ENCODE assay signal across 11 cellular contexts in genomic region chr12:68222336-68222735, GRCh38. TPM values are rescaled to one million over a fixed set of nuclear protein-coding genes. Genes with fewer than 3 reads are reported as not detected.
A peak's percentile ranks its signal among the peaks of the same experiment; 100 is the strongest.
DNase-seq lines count a peak whose midpoint lies in the region; ATAC-seq, FAIRE-seq and TF ChIP-seq lines count a peak whose summit lies in the region.
"Had no signal": no experiment of that assay in that cellular context is flagged by ENCODE, and none has a peak within 500 bp of the region (broad histone marks: within the 10 kb centered on the region; RNA-seq: fewer than 3 reads in every experiment).

No MANE protein-coding gene starts in this region.

- in situ Hi-C loops in HepG2 (cut with HindIII; ENCODE audit: extremely low pct_ligation_motif_present, low pct_unique_long_range_greater_than_20kb): loop anchor here (5.0 kb wide), 1 partner anchor 90 kb away; no protein-coding TSS in a partner anchor

- no peak for TF ChIP-seq CTCF in HepG2 (CRISPR knock-in tag; IDR thresholded peaks at IDR 0.05)
- TF ChIP-seq CTCF in right lobe of liver (IDR thresholded peaks at IDR 0.05): no peak

- H3K27me3 ChIP-seq in HepG2 (ENCODE audit: control insufficient read depth in 1 of 2, insufficient read depth in 2 of 2, low read length in 2 of 2) (peaks cover 0 to 6% of the 10 kb centered on the region in 2 experiments; a peak in 1 of 5 replicates), right lobe of liver (no peaks in the 10 kb centered on the region)

- ATAC-seq in HepG2 (no peak), right lobe of liver (no peak)

- H3K27ac ChIP-seq in HepG2 (ENCODE audit: extremely low read length, insufficient read depth, low read length): no peak overlapping the region
- no peak overlapping the region for H3K27ac ChIP-seq in right lobe of liver
- H3K27ac ChIP-seq: C4-2B, HL-60 had no signal

- H3K4me3 ChIP-seq in HepG2 (replicated peaks in 1 of 3; ENCODE audit: insufficient read depth in 1 of 3, low read depth in 2 of 3, low read length in 3 of 3): no peak overlapping the region
- H3K4me3 ChIP-seq in right lobe of liver: no peak overlapping the region

- no peaks in the 10 kb centered on the region for H3K4me1 ChIP-seq in HepG2 (ENCODE audit: insufficient read depth, low read length)
- H3K4me1 ChIP-seq in right lobe of liver: no peaks in the 10 kb centered on the region

- peak overlapping the region; percentile 54 for H2AFZ ChIP-seq in HepG2 (ENCODE audit: low read length)

- TF ChIP-seq EP300 in HepG2 (IDR thresholded peaks at IDR 0.05; ENCODE audit: low read depth in 2 of 2, low read length in 2 of 2) (no peak), HepG2 (CRISPR knock-in tag; IDR thresholded peaks at IDR 0.05; ENCODE audit: borderline replicate concordance) (no peak)

- 10% methylated on average over 5 of the region's 6 CpGs for WGBS in HepG2 (ENCODE audit: low lambda C conversion rate)
- 47% methylated on average over 5 of the region's 6 CpGs for WGBS in right lobe of liver (ENCODE audit: insufficient coverage, low coverage, low lambda C conversion rate, missing lambda C conversion rate)

- CTCF ChIA-PET in HepG2 (lab: Yijun Ruan, JAX; ENCODE audit: low intra/inter-chr PET ratio, low total read pairs): interaction anchor here (2.3 kb wide), 1 partner anchor 95 kb away, joined by 36 read pairs; no protein-coding TSS in a partner anchor

- no peak overlapping the region for H3K9ac ChIP-seq in HepG2 (ENCODE audit: insufficient read depth, low read depth, low read length)

- no peaks in the 10 kb centered on the region for H4K20me1 ChIP-seq in HepG2 (ENCODE audit: insufficient read depth, low read length)

- H3K4me2 ChIP-seq in HepG2 (ENCODE audit: low read depth, low read length): no peak overlapping the region

- DNase-seq in HepG2 (ENCODE audit: low spot score): no peak
- no peak for DNase-seq in right lobe of liver
- peak; percentile 87 for DNase-seq in NCI-H69 (lab: John Stamatoyannopoulos, UW)
- peak; percentile 23 for DNase-seq in dermis blood vessel endothelial cell
- no peak for DNase-seq in anterior cingulate cortex (lab: John Stamatoyannopoulos, UW)
- DNase-seq in cortex of kidney (lab: John Stamatoyannopoulos, UW): no peak
- no peak for DNase-seq in NAMALWA (ENCODE audit: low spot score)
- DNase-seq in NCI-H510A (lab: John Stamatoyannopoulos, UW): no peak
- DNase-seq: nephron progenitor cell had no signal

- TF ChIP-seq RAD21 in HepG2 (CRISPR knock-in tag; IDR thresholded peaks at IDR 0.05): no peak

- no TSS peak for BruUV-seq in HepG2 (replicated peaks; lab: Mats Ljungman, UMichigan)

- H3K9me3 ChIP-seq in HepG2 (ENCODE audit: low read length): no peaks in the 10 kb centered on the region
- H3K9me3 ChIP-seq in right lobe of liver: no peaks in the 10 kb centered on the region

- POLR2A ChIA-PET in HepG2 (lab: Yijun Ruan, JAX): no interaction called here

- intact Hi-C loops in HepG2 (cut with micrococcal nuclease; ENCODE audit: unreplicated experiment) (no loop called here), right lobe of liver (cut with DNase I) (no loop called here)

- H3K36me3 ChIP-seq in HepG2 (replicated peaks in 1 of 2; ENCODE audit: control insufficient read depth in 1 of 2, insufficient read depth in 2 of 2, low read length in 2 of 2) (no peaks in the 10 kb centered on the region), right lobe of liver (no peaks in the 10 kb centered on the region)

- FAIRE-seq in HepG2 (lab: Jason Lieb, UNC): no peak

- no peaks in the 10 kb centered on the region for H3K79me2 ChIP-seq in HepG2 (ENCODE audit: insufficient read depth, low read length)

- TF ChIP-seq POLR2A in HepG2 (IDR thresholded peaks at IDR 0.05; ENCODE audit: insufficient read depth in 1 of 2, low read depth in 2 of 2, low read length in 2 of 2): no peak
- TF ChIP-seq POLR2A in right lobe of liver (IDR thresholded peaks at IDR 0.05): no peak

TF ChIP-seq in HepG2, 621 proteins besides CTCF, POLR2A, EP300 and RAD21:
- TF ChIP-seq CHD2 (IDR thresholded peaks at IDR 0.05; ENCODE audit: low read depth, low read length) (no peak), CEBPB (IDR thresholded peaks at IDR 0.05; ENCODE audit: borderline replicate concordance, low read depth, low read length) (peak; percentile 40; the same call in 1 of the 2 replicates)

RNA-seq across cellular contexts. Expression of gene IL26, which starts 3.3 kb away (rescaled TPM):
- not detected in 2 replicates for total RNA-seq in HepG2 (2016; rRNA removed; fragmentation: Illumina TruSeq; extraction: Trizol)
- not detected in 2 replicates for total RNA-seq in HepG2 (2016; cell fraction: cytosol; rRNA removed; fragmentation: Illumina TruSeq; extraction: Trizol; ENCODE audit: low read depth)
- total RNA-seq in HepG2 (2016; cell fraction: insoluble cytoplasmic fraction; rRNA removed; fragmentation: Illumina TruSeq; extraction: Trizol): not detected in 2 replicates
- not detected in 2 replicates for total RNA-seq in HepG2 (2016; cell fraction: membrane; rRNA removed; fragmentation: Illumina TruSeq; extraction: Trizol)
- total RNA-seq in HepG2 (2016; cell fraction: nucleus; rRNA removed; fragmentation: Illumina TruSeq; extraction: Trizol): not detected in 2 replicates
- polyA plus RNA-seq in HepG2 (2011; rRNA removed): not detected in 2 replicates
- not detected in 2 replicates for polyA plus RNA-seq in HepG2 (2011; cell fraction: cytosol; rRNA removed)
- not detected in 2 replicates for polyA plus RNA-seq in HepG2 (2011; cell fraction: nucleus; rRNA removed)
- polyA plus RNA-seq in HepG2 (2012): not detected in 2 replicates
- not detected in 2 replicates for polyA plus RNA-seq in HepG2 (2016; cell fraction: cytosol; fragmentation: Illumina TruSeq; extraction: Trizol; ENCODE audit: low read depth)
- polyA plus RNA-seq in HepG2 (2016; cell fraction: insoluble cytoplasmic fraction; fragmentation: Illumina TruSeq; extraction: Trizol; ENCODE audit: low read depth): not detected in 2 replicates
- polyA plus RNA-seq in HepG2 (2016; cell fraction: membrane; fragmentation: Illumina TruSeq; extraction: Trizol; ENCODE audit: low read depth): not detected in 2 replicates
- not detected in 2 replicates for polyA plus RNA-seq in HepG2 (2016; cell fraction: nucleus; fragmentation: Illumina TruSeq; extraction: Trizol; ENCODE audit: insufficient read depth, low read depth)
- polyA minus RNA-seq in HepG2 (2011; rRNA and poly(A)+ RNA removed; ENCODE audit: low replicate concordance): not detected in 2 replicates
- polyA minus RNA-seq in HepG2 (2011; cell fraction: cytosol; rRNA and poly(A)+ RNA removed): not detected in 2 replicates
- polyA minus RNA-seq in HepG2 (2011; cell fraction: nucleus; rRNA and poly(A)+ RNA removed): not detected in 2 replicates
- not detected for total RNA-seq in right lobe of liver
- total RNA-seq in dermis blood vessel endothelial cell: not detected in 2 replicates

RNA-seq across cellular contexts. Expression of gene IL22, which starts 31.1 kb away (rescaled TPM):
- total RNA-seq in HepG2 (2016; rRNA removed; fragmentation: Illumina TruSeq; extraction: Trizol) (not detected in 2 replicates), right lobe of liver (not detected), dermis blood vessel endothelial cell (not detected in 2 replicates)
- not detected in 2 replicates for total RNA-seq in HepG2 (2016; cell fraction: cytosol; rRNA removed; fragmentation: Illumina TruSeq; extraction: Trizol; ENCODE audit: low read depth)
- total RNA-seq in HepG2 (2016; cell fraction: insoluble cytoplasmic fraction; rRNA removed; fragmentation: Illumina TruSeq; extraction: Trizol): not detected in 2 replicates
- not detected in 2 replicates for total RNA-seq in HepG2 (2016; cell fraction: membrane; rRNA removed; fragmentation: Illumina TruSeq; extraction: Trizol)
- total RNA-seq in HepG2 (2016; cell fraction: nucleus; rRNA removed; fragmentation: Illumina TruSeq; extraction: Trizol): not detected in 2 replicates
- polyA plus RNA-seq in HepG2 (2011; rRNA removed): not detected in 2 replicates
- not detected in 2 replicates for polyA plus RNA-seq in HepG2 (2011; cell fraction: cytosol; rRNA removed)
- not detected in 2 replicates for polyA plus RNA-seq in HepG2 (2011; cell fraction: nucleus; rRNA removed)
- not detected in 2 replicates for polyA plus RNA-seq in HepG2 (2012)
- not detected in 2 replicates for polyA plus RNA-seq in HepG2 (2016; cell fraction: cytosol; fragmentation: Illumina TruSeq; extraction: Trizol; ENCODE audit: low read depth)
- not detected in 2 replicates for polyA plus RNA-seq in HepG2 (2016; cell fraction: insoluble cytoplasmic fraction; fragmentation: Illumina TruSeq; extraction: Trizol; ENCODE audit: low read depth)
- not detected in 2 replicates for polyA plus RNA-seq in HepG2 (2016; cell fraction: membrane; fragmentation: Illumina TruSeq; extraction: Trizol; ENCODE audit: low read depth)
- not detected in 2 replicates for polyA plus RNA-seq in HepG2 (2016; cell fraction: nucleus; fragmentation: Illumina TruSeq; extraction: Trizol; ENCODE audit: insufficient read depth, low read depth)
- polyA minus RNA-seq in HepG2 (2011; rRNA and poly(A)+ RNA removed; ENCODE audit: low replicate concordance): not detected in 2 replicates
- not detected in 2 replicates for polyA minus RNA-seq in HepG2 (2011; cell fraction: cytosol; rRNA and poly(A)+ RNA removed)
- not detected in 2 replicates for polyA minus RNA-seq in HepG2 (2011; cell fraction: nucleus; rRNA and poly(A)+ RNA removed)

Comparison
In these comparisons a context has a peak if more than half of its experiments do, and no peak if none do; other contexts are left out.
1. DNase-seq: peak in NCI-H69 (single experiment) and dermis blood vessel endothelial cell (single experiment); none in HepG2 (single experiment), right lobe of liver (0 of 3), anterior cingulate cortex (0 of 58), cortex of kidney (single experiment), NAMALWA (single experiment) and NCI-H510A (single experiment).